ENCODE assay signal across 10 cellular contexts in the genomic region with DNA sequence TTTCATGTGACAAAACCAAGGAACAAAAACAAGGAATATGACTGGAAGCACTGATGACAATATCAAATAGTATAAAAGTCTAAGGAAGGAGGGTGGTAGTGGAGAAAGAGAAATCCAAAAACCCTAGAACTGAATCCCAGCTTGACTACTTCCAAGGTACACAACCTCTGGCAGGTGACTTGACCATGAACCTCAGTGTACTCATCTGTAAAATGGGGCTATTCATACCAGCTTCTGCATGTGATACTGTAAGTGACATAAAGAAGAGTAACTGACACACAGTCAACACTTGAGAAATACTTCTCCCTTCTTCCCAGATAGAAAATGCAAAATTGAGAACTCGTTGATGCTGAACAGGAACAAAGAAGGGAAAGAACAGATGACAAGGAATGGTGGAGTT. TPM values are rescaled to one million over a fixed set of nuclear protein-coding genes. Genes with fewer than 3 reads are reported as not detected.
"Had no signal": no experiment of that assay in that cellular context is flagged by ENCODE, and none has a peak within 500 bp of the region (broad histone marks: within the 10 kb centered on the region; RNA-seq: fewer than 3 reads in every experiment).

No MANE protein-coding gene starts in this region.

- H3K9me3 ChIP-seq: esophagus muscularis mucosa, heart left ventricle, pancreas, prostate gland, spleen, tibial nerve had no signal

- H3K27me3 ChIP-seq: heart left ventricle, pancreas had no signal

- H3K36me3 ChIP-seq: esophagus muscularis mucosa, heart left ventricle, pancreas, prostate gland, spleen, tibial nerve had no signal

- DNase-seq: kidney, spleen had no signal

- H3K27ac ChIP-seq: esophagus muscularis mucosa, heart left ventricle, pancreas, prostate gland, spleen, tibial nerve, VCaP had no signal

- H3K4me1 ChIP-seq: prostate gland had no signal

- FAIRE-seq: kidney, pancreas had no signal

- H3K4me3 ChIP-seq: esophagus muscularis mucosa, heart left ventricle, pancreas, prostate gland, spleen, tibial nerve had no signal

RNA-seq across cellular contexts. Expression of gene DPF3, which starts 10.3 kb away (rescaled TPM):
- total RNA-seq: bronchial epithelial cell, endodermal cell had no signal
